Comparison of ENCODE assay signal across 8 cellular contexts in the genomic region with DNA sequence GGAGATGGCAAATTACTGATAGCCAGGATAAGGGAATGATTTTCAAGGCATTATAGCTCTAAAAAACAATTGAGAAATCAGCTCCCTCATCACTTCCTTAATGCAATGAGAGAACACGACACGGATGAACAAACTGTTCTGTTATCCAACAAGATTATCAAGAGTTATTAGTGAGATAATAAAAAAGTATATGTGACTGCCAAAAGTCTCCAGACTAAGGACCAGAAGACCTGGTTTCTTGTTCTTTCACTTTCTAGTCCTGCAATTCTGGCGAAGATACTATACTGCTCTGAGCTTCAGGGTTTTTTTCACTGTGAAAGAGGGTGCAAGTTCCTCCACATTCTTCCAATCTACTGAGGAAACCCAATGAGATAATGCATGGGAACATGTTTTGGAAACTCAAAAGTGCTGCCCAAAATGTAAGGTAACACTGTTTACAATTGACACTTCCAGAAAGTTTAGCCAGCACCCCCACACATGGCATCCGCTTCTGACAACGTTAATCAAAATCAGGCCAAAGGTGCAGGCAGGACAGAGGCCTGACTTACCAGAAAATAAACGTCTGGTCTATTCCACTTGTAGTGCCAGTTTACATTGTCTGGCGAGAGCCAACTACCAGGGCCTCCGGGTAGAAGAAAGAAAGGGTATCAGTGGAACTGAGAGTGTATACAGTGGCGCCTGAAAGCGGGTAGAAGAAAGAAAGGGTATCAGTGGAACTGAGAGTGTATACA. TPM values are rescaled to one million over a fixed set of nuclear protein-coding genes. Genes with fewer than 3 reads are reported as not detected.
DNase-seq lines count a peak whose midpoint lies in the region; ATAC-seq and TF ChIP-seq lines count a peak whose summit lies in the region.

No MANE protein-coding gene starts in this region.

- TF ChIP-seq POLR2A in heart left ventricle (IDR thresholded peaks at IDR 0.05) (no peak), uterus (IDR thresholded peaks at IDR 0.05) (no peak)

- no peak overlapping the region for H2BK15ac ChIP-seq in mesenchymal stem cell (ENCODE audit: low read depth, poor library complexity, severe bottlenecking)

- no peak overlapping the region for H3K4me2 ChIP-seq in mesenchymal stem cell (ENCODE audit: low read length, poor library complexity, severe bottlenecking)

- H3K27me3 Mint-ChIP-seq in activated naive CD8-positive, alpha-beta T cell treated with anti-CD3 and anti-CD28 coated beads, Interleukin-2, amount 10 ng/mL, durations not matched to agents 7 days and 5 days, result no peaks in the 10 kb centered on the region

- H3K36me3 Mint-ChIP-seq in activated naive CD8-positive, alpha-beta T cell treated with anti-CD3 and anti-CD28 coated beads, Interleukin-2, amount 10 ng/mL, durations not matched to agents 7 days and 5 days, result peaks cover 18% of the 10 kb centered on the region

- no peak overlapping the region for H2BK5ac ChIP-seq in mesenchymal stem cell (ENCODE audit: low read depth, low read length, poor library complexity, severe bottlenecking)

- TF ChIP-seq CTCF in heart left ventricle (IDR thresholded peaks at IDR 0.05) (no peak), right atrium auricular region (IDR thresholded peaks at IDR 0.05) (no peak), uterus (IDR thresholded peaks at IDR 0.05) (no peak)

- intact Hi-C loops in heart left ventricle (cut with DNase I) (no loop called here), uterus (cut with DNase I; ENCODE audit: low total_unique reads) (no loop called here)

- H2BK12ac ChIP-seq in mesenchymal stem cell (ENCODE audit: low read length in 2 of 2), result no peak overlapping the region

- H3K4me1 Mint-ChIP-seq in activated naive CD8-positive, alpha-beta T cell treated with anti-CD3 and anti-CD28 coated beads, Interleukin-2, amount 10 ng/mL, durations not matched to agents 7 days and 5 days, result peaks cover 26% of the 10 kb centered on the region

- H3K27me3 ChIP-seq in heart left ventricle (no peaks in the 10 kb centered on the region), right atrium auricular region (no peaks in the 10 kb centered on the region), mesenchymal stem cell (ENCODE audit: control insufficient read depth in 1 of 2, insufficient read depth in 1 of 2, low read length in 2 of 2) (no peaks in the 10 kb centered on the region), uterus (no peaks in the 10 kb centered on the region)

- no peaks in the 10 kb centered on the region for H3K9me3 Mint-ChIP-seq in activated naive CD8-positive, alpha-beta T cell treated with anti-CD3 and anti-CD28 coated beads, Interleukin-2, amount 10 ng/mL, durations not matched to agents 7 days and 5 days

- peak overlapping the region; percentile 72 for H3K4me3 Mint-ChIP-seq in activated naive CD8-positive, alpha-beta T cell treated with anti-CD3 and anti-CD28 coated beads, Interleukin-2, amount 10 ng/mL, durations not matched to agents 7 days and 5 days

- no peak overlapping the region for H2BK120ac ChIP-seq in mesenchymal stem cell (ENCODE audit: low read depth, low read length)

- ATAC-seq in heart left ventricle (no peak), HG02970 (IDR thresholded peaks at IDR 0.05; ENCODE audit: low FRiP score, unreplicated experiment) (no peak)
- no peak for ATAC-seq in activated naive CD8-positive, alpha-beta T cell treated with anti-CD3 and anti-CD28 coated beads, Interleukin-2, amount 10 ng/mL, durations not matched to agents 7 days and 5 days (ENCODE audit: low read depth)

- no peak overlapping the region for H3K14ac ChIP-seq in mesenchymal stem cell (ENCODE audit: low read length in 2 of 2)

- H3K18ac ChIP-seq in mesenchymal stem cell (ENCODE audit: low read depth in 1 of 2, low read length in 2 of 2), result no peak overlapping the region

- H4K8ac ChIP-seq in mesenchymal stem cell (ENCODE audit: low read length), result no peak overlapping the region

- peak overlapping the region in 10 of 12 donors; percentile 43 to 76 (median 64) for H3K4me3 ChIP-seq in heart left ventricle
- H3K4me3 ChIP-seq in right atrium auricular region, result peak overlapping the region in 1 of 2 donors; percentile 59
- H3K4me3 ChIP-seq in mesenchymal stem cell (ENCODE audit: insufficient read depth in 1 of 2, low read depth in 1 of 2, low read length in 2 of 2), result peak overlapping the region in 1 of 2 experiments; percentile 87
- peak overlapping the region in 1 of 2 donors; percentile 51 for H3K4me3 ChIP-seq in uterus

- no peaks in the 10 kb centered on the region for H3K79me1 ChIP-seq in mesenchymal stem cell (replicated peaks; ENCODE audit: low read length, poor library complexity, severe bottlenecking)

- peak overlapping the region; percentile 82 for H3K27ac Mint-ChIP-seq in activated naive CD8-positive, alpha-beta T cell treated with anti-CD3 and anti-CD28 coated beads, Interleukin-2, amount 10 ng/mL, durations not matched to agents 7 days and 5 days

- H2AFZ ChIP-seq in mesenchymal stem cell (ENCODE audit: low read depth, low read length), result no peak overlapping the region

- DNase-seq in heart left ventricle (no peak), right atrium auricular region (ENCODE audit: low spot score) (no peak), mesenchymal stem cell (no peak), uterus (no peak), NCI-H1048 (lab: John Stamatoyannopoulos, UW) (no peak), HCEC 1CT (no peak)
- DNase-seq in activated naive CD8-positive, alpha-beta T cell treated with anti-CD3 and anti-CD28 coated beads, Interleukin-2, amount 10 ng/mL, durations not matched to agents 7 days and 5 days, result no peak

- H3K4me1 ChIP-seq in heart left ventricle (peaks cover 0 to 33% (median 11%) of the 10 kb centered on the region in 12 donors), right atrium auricular region (peaks cover 0 to 23% of the 10 kb centered on the region in 2 donors), mesenchymal stem cell (ENCODE audit: control insufficient read depth, insufficient read depth, low read depth, low read length) (peaks cover 8% of the 10 kb centered on the region), uterus (no peaks in the 10 kb centered on the region)

- no peak overlapping the region for H4K91ac ChIP-seq in mesenchymal stem cell (ENCODE audit: low read length)

- POLR2A ChIA-PET in activated naive CD8-positive, alpha-beta T cell treated with anti-CD3 and anti-CD28 coated beads, Interleukin-2, amount 10 ng/mL, durations not matched to agents 7 days and 5 days (lab: Charles Lee), result no interaction called here

- H3K9me3 ChIP-seq in heart left ventricle, result no peaks in the 10 kb centered on the region
- H3K9me3 ChIP-seq in right atrium auricular region, result no peaks in the 10 kb centered on the region
- no peaks in the 10 kb centered on the region for H3K9me3 ChIP-seq in mesenchymal stem cell (ENCODE audit: control insufficient read depth, low read length)
- no peaks in the 10 kb centered on the region for H3K9me3 ChIP-seq in uterus

- H3K4ac ChIP-seq in mesenchymal stem cell (ENCODE audit: low read depth in 1 of 2, low read length in 2 of 2), result no peak overlapping the region

- peak overlapping the region; percentile 85 for H3K9ac ChIP-seq in mesenchymal stem cell (ENCODE audit: low read length)

- 19 to 31% (median 25%) methylated on average over 8 to 9 of the region's 10 CpGs for WGBS in heart left ventricle, 4 donors
- WGBS in mesenchymal stem cell, result 63% methylated on average over 7 of the region's 10 CpGs

- H2AK5ac ChIP-seq in mesenchymal stem cell (ENCODE audit: low read length, severe bottlenecking), result no peak overlapping the region

- H3K36me3 ChIP-seq in heart left ventricle, result peaks cover 0 to 22% (median 0%) of the 10 kb centered on the region in 9 donors
- no peaks in the 10 kb centered on the region for H3K36me3 ChIP-seq in right atrium auricular region
- H3K36me3 ChIP-seq in mesenchymal stem cell (ENCODE audit: control insufficient read depth in 1 of 2, insufficient read depth in 2 of 2, low read depth in 1 of 2, low read length in 2 of 2), result no peaks in the 10 kb centered on the region
- no peaks in the 10 kb centered on the region for H3K36me3 ChIP-seq in uterus

- H3K27ac ChIP-seq in heart left ventricle (peak overlapping the region in 10 of 12 donors; percentile 20 to 91 (median 82)), right atrium auricular region (peak overlapping the region in 1 of 2 donors; percentile 84), mesenchymal stem cell (ENCODE audit: low read length, poor library complexity, severe bottlenecking) (no peak overlapping the region), uterus (peak overlapping the region; percentile 69 to 82)

- no peak overlapping the region for H3K23ac ChIP-seq in mesenchymal stem cell (ENCODE audit: low read length in 2 of 2)

RNA-seq across cellular contexts. Expression of a gene that starts 35.6 kb away (rescaled TPM):
- total RNA-seq in heart left ventricle (100 to 1,000 TPM in 7 of 9 donors, 10 to 100 TPM in 2; 74.9 to 242 (median 121) TPM), right atrium auricular region (100 to 1,000 TPM; 164 to 166 TPM), uterus (10 to 100 TPM; 39.1 to 73.8 (median 50.6) TPM)
- 10 to 100 TPM; 53.6 to 92.0 TPM for polyA plus RNA-seq in heart left ventricle
- 1 to 10 TPM; 4.1 to 4.3 TPM for total RNA-seq in activated naive CD8-positive, alpha-beta T cell treated with anti-CD3 and anti-CD28 coated beads, Interleukin-2, amount 10 ng/mL, durations not matched to agents 7 days and 5 days
- polyA plus RNA-seq in mesenchymal stem cell (2013, experiment 1 of 2), result 18.3 TPM
- polyA plus RNA-seq in mesenchymal stem cell (2013, experiment 2 of 2), result 18.1 TPM

Comparison
In these comparisons a context has a peak if more than half of its experiments do, and no peak if none do; other contexts are left out.
1. RNA of a gene that starts 35.6 kb away (total RNA-seq): 164 to 166 TPM in right atrium auricular region, 74.9 to 242 TPM in heart left ventricle and 39.1 to 73.8 TPM in uterus; 4.1 to 4.3 TPM in activated naive CD8-positive, alpha-beta T cell treated with anti-CD3 and anti-CD28 coated beads, Interleukin-2, amount 10 ng/mL, durations not matched to agents 7 days and 5 days; every median in the first group is over 4 times any median in the second.